2 cellular contexts compared by ENCODE assay signal in genomic region chr1:219415433-219415832, GRCh38.
A peak's percentile ranks its signal among the peaks of the same experiment; 100 is the strongest.
TF ChIP-seq lines count a peak whose summit lies in the region.

No MANE protein-coding gene starts in this region.

TF ChIP-seq in HepG2, 621 proteins besides CTCF, POLR2A, EP300 and RAD21 (continued from another document):
- TF ChIP-seq MYC (CRISPR knock-in tag; IDR thresholded peaks at IDR 0.05; ENCODE audit: borderline replicate concordance), result no peak
- no peak for TF ChIP-seq ZNF878 (CRISPR knock-in tag; IDR thresholded peaks at IDR 0.05)
- no peak for TF ChIP-seq SOX13 (IDR thresholded peaks at IDR 0.05)
- TF ChIP-seq SOX13 (CRISPR knock-in tag; conservative IDR thresholded peaks at IDR 0.05 in 1 of 2, IDR thresholded peaks at IDR 0.05 in 1 of 2), result peak in 1 of 2 experiments; percentile 24; a peak in 1 of 4 replicates
- peak; percentile 95 for TF ChIP-seq BCL6 (CRISPR knock-in tag; IDR thresholded peaks at IDR 0.05)
- no peak for TF ChIP-seq TGIF2 (CRISPR knock-in tag; IDR thresholded peaks at IDR 0.05)
- peak; percentile 74 for TF ChIP-seq RARA (CRISPR knock-in tag; IDR thresholded peaks at IDR 0.05)
- no peak for TF ChIP-seq ZSCAN21 (CRISPR knock-in tag; IDR thresholded peaks at IDR 0.05; ENCODE audit: borderline replicate concordance)

TF ChIP-seq in GM23338, 12 proteins besides CTCF, POLR2A, EP300 and RAD21:
- no peak for TF ChIP-seq JUNB (IDR thresholded peaks at IDR 0.05; ENCODE audit: unreplicated experiment)
- no peak for TF ChIP-seq EZH2phosphoT487 (IDR thresholded peaks at IDR 0.05; ENCODE audit: unreplicated experiment)
- TF ChIP-seq CREB1 (CRISPR knock-in tag; IDR thresholded peaks at IDR 0.05; ENCODE audit: low read depth), result no peak
- TF ChIP-seq POLR2AphosphoS5 (IDR thresholded peaks at IDR 0.05; ENCODE audit: low read depth), result no peak
- no peak for TF ChIP-seq ZNF462 (CRISPR knock-in tag; IDR thresholded peaks at IDR 0.05)
- TF ChIP-seq EZH2 (IDR thresholded peaks at IDR 0.05; ENCODE audit: low read depth, unreplicated experiment), result no peak
- TF ChIP-seq STAT1 (IDR thresholded peaks at IDR 0.05; ENCODE audit: unreplicated experiment), result no peak
- no peak for TF ChIP-seq ETS1 (IDR thresholded peaks at IDR 0.05)
- no peak for TF ChIP-seq ZNF331 (CRISPR knock-in tag; IDR thresholded peaks at IDR 0.05; ENCODE audit: low read depth)
- TF ChIP-seq ZNF114 (CRISPR knock-in tag; IDR thresholded peaks at IDR 0.05), result no peak
- no peak for TF ChIP-seq NANOG (IDR thresholded peaks at IDR 0.05; ENCODE audit: borderline replicate concordance)
- no peak for TF ChIP-seq REST (IDR thresholded peaks at IDR 0.05; ENCODE audit: unreplicated experiment)
TF ChIP-seq in GM23338: peak in this region for 0.
